ENCODE assay signal across 17 cellular contexts in genomic region chr1:6824665-6825368, GRCh38. TPM values are rescaled to one million over a fixed set of nuclear protein-coding genes. Genes with fewer than 3 reads are reported as not detected.
DNase-seq lines count a peak whose midpoint lies in the region; ATAC-seq, FAIRE-seq and TF ChIP-seq lines count a peak whose summit lies in the region.
"Had no signal": no experiment of that assay in that cellular context is flagged by ENCODE, and none has a peak within 500 bp of the region (broad histone marks: within the 10 kb centered on the region; RNA-seq: fewer than 3 reads in every experiment).

No MANE protein-coding gene starts in this region.

- H3K36me3 ChIP-seq in liver (ENCODE audit: control insufficient read depth in 4 of 4, insufficient read depth in 3 of 4, low read depth in 1 of 4, low read length in 3 of 4) (no peaks in the 10 kb centered on the region), HepG2 (replicated peaks in 1 of 2; ENCODE audit: control insufficient read depth in 1 of 2, insufficient read depth in 2 of 2, low read length in 2 of 2) (peaks cover 2 to 4% of the 10 kb centered on the region in 2 experiments; a peak in 2 of 5 replicates), prostate gland (no peaks in the 10 kb centered on the region)

- no peak for TF ChIP-seq CTCF in liver (IDR thresholded peaks at IDR 0.05; ENCODE audit: low read depth, low read length, missing input control)
- no peak for TF ChIP-seq CTCF in HepG2 (CRISPR knock-in tag; IDR thresholded peaks at IDR 0.05)
- TF ChIP-seq CTCF in prostate gland (IDR thresholded peaks at IDR 0.05), result no peak

- H3K27ac ChIP-seq in liver (ENCODE audit: low read depth in 1 of 2, low read length in 2 of 2), result peak overlapping the region; percentile 90 to 92
- H3K27ac ChIP-seq in HepG2 (ENCODE audit: extremely low read length, insufficient read depth, low read length), result no peak overlapping the region
- no peak overlapping the region for H3K27ac ChIP-seq in prostate gland
- H3K27ac ChIP-seq: BLaER1, SK-N-MC had no signal

- H3K9ac ChIP-seq in liver (ENCODE audit: low read depth in 1 of 2, low read length in 2 of 2) (peak overlapping the region in 1 of 2 donors; percentile 36), HepG2 (ENCODE audit: insufficient read depth, low read depth, low read length) (no peak overlapping the region)
- H3K9ac ChIP-seq: BLaER1 had no signal

- no peak for TF ChIP-seq RAD21 in liver (IDR thresholded peaks at IDR 0.05)
- TF ChIP-seq RAD21 in HepG2 (CRISPR knock-in tag; IDR thresholded peaks at IDR 0.05), result no peak

- peaks cover 9% of the 10 kb centered on the region for H3K79me2 ChIP-seq in HepG2 (ENCODE audit: insufficient read depth, low read length)

- H3K9me3 ChIP-seq in liver (ENCODE audit: control insufficient read depth in 4 of 4, low read length in 3 of 4) (no peaks in the 10 kb centered on the region), HepG2 (ENCODE audit: low read length) (no peaks in the 10 kb centered on the region), prostate gland (no peaks in the 10 kb centered on the region)
- H3K9me3 ChIP-seq: BLaER1, MG63 had no signal

- TF ChIP-seq POLR2A in HepG2 (IDR thresholded peaks at IDR 0.05; ENCODE audit: insufficient read depth in 1 of 2, low read depth in 2 of 2, low read length in 2 of 2), result no peak
- TF ChIP-seq POLR2A in prostate gland (IDR thresholded peaks at IDR 0.05), result no peak

- H3K27me3 ChIP-seq in liver (ENCODE audit: control insufficient read depth in 4 of 4, insufficient read depth in 4 of 4, low read length in 3 of 4) (no peaks in the 10 kb centered on the region), HepG2 (ENCODE audit: control insufficient read depth in 1 of 2, insufficient read depth in 2 of 2, low read length in 2 of 2) (no peaks in the 10 kb centered on the region), prostate gland (replicated peaks; ENCODE audit: insufficient read depth) (no peaks in the 10 kb centered on the region)
- H3K27me3 ChIP-seq: BLaER1, MG63 had no signal

- FAIRE-seq in HepG2 (lab: Jason Lieb, UNC), result no peak

- in situ Hi-C loops in HepG2 (cut with HindIII; ENCODE audit: extremely low pct_ligation_motif_present, low pct_unique_long_range_greater_than_20kb), result no loop called here

- H4K20me1 ChIP-seq in HepG2 (ENCODE audit: insufficient read depth, low read length), result no peaks in the 10 kb centered on the region

- H3K4me1 ChIP-seq in liver (ENCODE audit: control insufficient read depth in 4 of 4, insufficient read depth in 4 of 4, low read length in 3 of 4), result peaks cover 6 to 50% (median 34%) of the 10 kb centered on the region in 4 donors
- H3K4me1 ChIP-seq in HepG2 (ENCODE audit: insufficient read depth, low read length), result peaks cover 48% of the 10 kb centered on the region
- no peaks in the 10 kb centered on the region for H3K4me1 ChIP-seq in prostate gland (replicated peaks)

- 58% methylated on average over 6 of the region's 6 CpGs for WGBS in liver
- 98% methylated on average over 6 of the region's 6 CpGs for WGBS in HepG2 (ENCODE audit: low lambda C conversion rate)
- 52% methylated on average over 6 of the region's 6 CpGs for WGBS in prostate gland

- H3K4me3 ChIP-seq in liver (ENCODE audit: low read depth in 1 of 3, low read length in 3 of 3), result no peak overlapping the region
- H3K4me3 ChIP-seq in HepG2 (replicated peaks in 1 of 3; ENCODE audit: insufficient read depth in 1 of 3, low read depth in 2 of 3, low read length in 3 of 3), result no peak overlapping the region
- H3K4me3 ChIP-seq in prostate gland, result no peak overlapping the region
- H3K4me3 ChIP-seq: BLaER1, MG63, SK-N-MC had no signal

- no peak for DNase-seq in HepG2 (ENCODE audit: low spot score)
- DNase-seq in glomerular visceral epithelial cell (ENCODE audit: extremely low spot score), result peak; percentile 22
- DNase-seq in prostate gland (ENCODE audit: low spot score), result peak; percentile 18
- no peak for DNase-seq in Right ventricle myocardium superior
- DNase-seq in stimulated activated CD4-positive, alpha-beta T cell treated with anti-CD3 and anti-CD28 coated beads, Interleukin-12 subunit alpha, Interleukin-12 subunit beta, amount 100 ng/mL, for 4 hours, result no peak
- DNase-seq: CD8-positive, alpha-beta T cell; Karpas-422; MG63; NCI-H1092; NCI-H2081 treated with DMSO at 0.1 percent for 48 hours; NCI-H510A had no signal

- no peak for ATAC-seq in HepG2
- no peak for ATAC-seq in GM19397 (IDR thresholded peaks at IDR 0.05; ENCODE audit: unreplicated experiment)
- ATAC-seq in Right ventricle myocardium superior (ENCODE audit: poor library complexity), result no peak
- no peak for ATAC-seq in GM18519 (IDR thresholded peaks at IDR 0.05; ENCODE audit: low FRiP score, unreplicated experiment)
- ATAC-seq: CD8-positive, alpha-beta T cell; Panc1 had no signal

- no peak overlapping the region for H3K4me2 ChIP-seq in HepG2 (ENCODE audit: low read depth, low read length)
- H3K4me2 ChIP-seq: BLaER1 had no signal

- intact Hi-C loops in HepG2 (cut with micrococcal nuclease; ENCODE audit: unreplicated experiment) (no loop called here), prostate gland (cut with DNase I) (no loop called here), Right ventricle myocardium superior (cut with DNase I) (no loop called here)

- CTCF ChIA-PET in HepG2 (lab: Yijun Ruan, JAX; ENCODE audit: low intra/inter-chr PET ratio, low total read pairs), result no interaction called here

- TF ChIP-seq EP300 in HepG2 (IDR thresholded peaks at IDR 0.05; ENCODE audit: low read depth in 2 of 2, low read length in 2 of 2), result no peak
- no peak for TF ChIP-seq EP300 in HepG2 (CRISPR knock-in tag; IDR thresholded peaks at IDR 0.05; ENCODE audit: borderline replicate concordance)

- POLR2A ChIA-PET in HepG2 (lab: Yijun Ruan, JAX), result no interaction called here

- no peak overlapping the region for H2AFZ ChIP-seq in HepG2 (ENCODE audit: low read length)

- no TSS peak for BruUV-seq in HepG2 (replicated peaks; lab: Mats Ljungman, UMichigan)

TF ChIP-seq in liver, 16 proteins besides CTCF, POLR2A, EP300 and RAD21 (continues in another document):
- no peak for TF ChIP-seq NR2F2 (IDR thresholded peaks at IDR 0.05)
- TF ChIP-seq HNF4A (conservative IDR thresholded peaks at IDR 0.05), result no peak
- no peak for TF ChIP-seq GABPA (IDR thresholded peaks at IDR 0.05 in 1 of 2, conservative IDR thresholded peaks at IDR 0.05 in 1 of 2)

TF ChIP-seq in HepG2, 621 proteins besides CTCF, POLR2A, EP300 and RAD21 (continues in another document):
- no peak for TF ChIP-seq ZSCAN5A (CRISPR knock-in tag; IDR thresholded peaks at IDR 0.05; ENCODE audit: borderline replicate concordance)
- TF ChIP-seq ZNF784 (CRISPR knock-in tag; IDR thresholded peaks at IDR 0.05; ENCODE audit: borderline replicate concordance), result no peak
- no peak for TF ChIP-seq ZNF547 (CRISPR knock-in tag; IDR thresholded peaks at IDR 0.05)
- no peak for TF ChIP-seq ZBTB3 (CRISPR knock-in tag; IDR thresholded peaks at IDR 0.05; ENCODE audit: borderline replicate concordance, low read depth)
- no peak for TF ChIP-seq ZNF264 (CRISPR knock-in tag; IDR thresholded peaks at IDR 0.05)
- no peak for TF ChIP-seq SRSF1 (optimal IDR thresholded peaks at IDR 0.05; ENCODE audit: low read depth, low read length)

RNA-seq across cellular contexts. Expression of gene CAMTA1, which starts 39.6 kb away (rescaled TPM):
- total RNA-seq in liver (10 to 100 TPM; 18.0 to 23.2 TPM), HepG2 (2016; rRNA removed; fragmentation: Illumina TruSeq; extraction: Trizol) (36.4 and 36.7 TPM in 2 replicates), prostate gland (100 to 1,000 TPM; 100 to 102 TPM), Right ventricle myocardium superior (153 TPM)
- polyA plus RNA-seq in liver (10 to 100 TPM; 48.5 to 93.5 TPM), HepG2 (2011; rRNA removed) (22.4 and 25.0 TPM in 2 replicates)
- total RNA-seq in HepG2 (2016; cell fraction: cytosol; rRNA removed; fragmentation: Illumina TruSeq; extraction: Trizol; ENCODE audit: low read depth), result 54.5 and 63.4 TPM in 2 replicates
- total RNA-seq in HepG2 (2016; cell fraction: insoluble cytoplasmic fraction; rRNA removed; fragmentation: Illumina TruSeq; extraction: Trizol), result 33.9 and 46.1 TPM in 2 replicates
- 56.0 and 62.9 TPM in 2 replicates for total RNA-seq in HepG2 (2016; cell fraction: membrane; rRNA removed; fragmentation: Illumina TruSeq; extraction: Trizol)
- total RNA-seq in HepG2 (2016; cell fraction: nucleus; rRNA removed; fragmentation: Illumina TruSeq; extraction: Trizol), result 25.6 and 26.4 TPM in 2 replicates
- 17.3 and 28.2 TPM in 2 replicates for polyA plus RNA-seq in HepG2 (2011; cell fraction: cytosol; rRNA removed)
- polyA plus RNA-seq in HepG2 (2011; cell fraction: nucleus; rRNA removed), result 11.2 and 18.4 TPM in 2 replicates
- 65.7 and 66.4 TPM in 2 replicates for polyA plus RNA-seq in HepG2 (2012)
- 156 and 189 TPM in 2 replicates for polyA plus RNA-seq in HepG2 (2016; cell fraction: cytosol; fragmentation: Illumina TruSeq; extraction: Trizol; ENCODE audit: low read depth)
- polyA plus RNA-seq in HepG2 (2016; cell fraction: insoluble cytoplasmic fraction; fragmentation: Illumina TruSeq; extraction: Trizol; ENCODE audit: low read depth), result 69.7 and 85.6 TPM in 2 replicates
- 126 and 154 TPM in 2 replicates for polyA plus RNA-seq in HepG2 (2016; cell fraction: membrane; fragmentation: Illumina TruSeq; extraction: Trizol; ENCODE audit: low read depth)
- polyA plus RNA-seq in HepG2 (2016; cell fraction: nucleus; fragmentation: Illumina TruSeq; extraction: Trizol; ENCODE audit: insufficient read depth, low read depth), result 49.0 and 50.2 TPM in 2 replicates
- 12.6 and 15.2 TPM in 2 replicates for polyA minus RNA-seq in HepG2 (2011; rRNA and poly(A)+ RNA removed; ENCODE audit: low replicate concordance)
- 9.3 and 13.8 TPM in 2 replicates for polyA minus RNA-seq in HepG2 (2011; cell fraction: cytosol; rRNA and poly(A)+ RNA removed)
- 30.2 and 31.8 TPM in 2 replicates for polyA minus RNA-seq in HepG2 (2011; cell fraction: nucleus; rRNA and poly(A)+ RNA removed)

Comparison
In these comparisons a context has a peak if more than half of its experiments do, and no peak if none do; other contexts are left out.
1. H3K27ac ChIP-seq: peak in liver (2 of 2); none in HepG2 (single experiment) and prostate gland (0 of 2).
2. DNase-seq: peak in glomerular visceral epithelial cell (single experiment) and prostate gland (single experiment); none in HepG2 (single experiment), Right ventricle myocardium superior (single experiment) and stimulated activated CD4-positive, alpha-beta T cell treated with anti-CD3 and anti-CD28 coated beads, Interleukin-12 subunit alpha, Interleukin-12 subunit beta, amount 100 ng/mL, for 4 hours (single experiment).